In genomic region chr4:99300934-99301333, GRCh38 we compare ENCODE assay signal across 9 cellular contexts. TPM values are rescaled to one million over a fixed set of nuclear protein-coding genes. Genes with fewer than 3 reads are reported as not detected.
DNase-seq lines count a peak whose midpoint lies in the region; ATAC-seq and TF ChIP-seq lines count a peak whose summit lies in the region.
"Had no signal": no experiment of that assay in that cellular context is flagged by ENCODE, and none has a peak within 500 bp of the region (broad histone marks: within the 10 kb centered on the region; RNA-seq: fewer than 3 reads in every experiment).

No MANE protein-coding gene starts in this region.

- in situ Hi-C loops in mammary epithelial cell (cut with MboI; ENCODE audit: low sequenced_read_pairs in 2 of 2): no loop called here

- H3K27me3 ChIP-seq in mammary epithelial cell (ENCODE audit: insufficient read depth, low read length) (no peaks in the 10 kb centered on the region), upper lobe of left lung (no peaks in the 10 kb centered on the region)

- 46% methylated on average over 4 of the region's 4 CpGs for WGBS in mammary epithelial cell (ENCODE audit: low coverage, missing lambda C conversion rate)
- 36 to 43% methylated on average over 4 of the region's 4 CpGs for WGBS in upper lobe of left lung, 2 donors

- H3K27ac ChIP-seq in mammary epithelial cell (ENCODE audit: insufficient read depth, low read depth, low read length) (no peak overlapping the region), upper lobe of left lung (no peak overlapping the region)

- no peaks in the 10 kb centered on the region for H3K79me2 ChIP-seq in mammary epithelial cell (ENCODE audit: insufficient read depth, low read length)

- H4K20me1 ChIP-seq in mammary epithelial cell (ENCODE audit: insufficient read depth, low read length): no peaks in the 10 kb centered on the region

- no peaks in the 10 kb centered on the region for H3K4me1 ChIP-seq in mammary epithelial cell (ENCODE audit: insufficient read depth, low read length)
- H3K4me1 ChIP-seq in upper lobe of left lung: peaks cover 0 to 4% (median 3%) of the 10 kb centered on the region in 4 donors

- intact Hi-C loops in mammary epithelial cell (cut with micrococcal nuclease): no loop called here

- BruUV-seq in mammary epithelial cell (replicated peaks; lab: Mats Ljungman, UMichigan): no TSS peak

- DNase-seq in NCI-H2029 (lab: John Stamatoyannopoulos, UW) (peak; percentile 3), NCI-H2029 treated with DMSO at 0.1 percent for 48 hours (lab: John Stamatoyannopoulos, UW) (no peak), mammary epithelial cell (peak; percentile 56), left kidney (ENCODE audit: low read depth, low spot score) (peak; percentile 82), upper lobe of left lung (peak in 1 of 2 donors; percentile 77), DMS153 treated with DMSO at 0.1 percent for 48 hours (lab: John Stamatoyannopoulos, UW; ENCODE audit: unreplicated experiment) (no peak), midbrain (lab: John Stamatoyannopoulos, UW) (no peak), UCSD-AML1 (lab: John Stamatoyannopoulos, UW; ENCODE audit: unreplicated experiment) (no peak)

- peak in 1 of 4 donors; percentile 14 for TF ChIP-seq EP300 in upper lobe of left lung (IDR thresholded peaks at IDR 0.05)

- H3K4me2 ChIP-seq in mammary epithelial cell (ENCODE audit: insufficient read depth, low read depth, low read length): no peak overlapping the region

- H3K9me3 ChIP-seq in mammary epithelial cell (replicated peaks; ENCODE audit: insufficient read depth, low read length) (no peaks in the 10 kb centered on the region), upper lobe of left lung (no peaks in the 10 kb centered on the region)

- dilution Hi-C loops in mammary epithelial cell (cut with HindIII; ENCODE audit: low sequenced_read_pairs): no loop called here

- peak; percentile 63 to 91 for ATAC-seq in upper lobe of left lung (ENCODE audit: low FRiP score in 2 of 2)

- no peak for TF ChIP-seq CTCF in mammary epithelial cell (conservative IDR thresholded peaks at IDR 0.05 in 1 of 2, IDR thresholded peaks at IDR 0.05 in 1 of 2; ENCODE audit: extremely low read depth in 1 of 2, insufficient read depth in 1 of 2, low read depth in 1 of 2, low read length in 2 of 2)
- no peak for TF ChIP-seq CTCF in upper lobe of left lung (IDR thresholded peaks at IDR 0.05)

- no peak overlapping the region for H3K9ac ChIP-seq in mammary epithelial cell (ENCODE audit: insufficient read depth, low read length)

- H3K4me3 ChIP-seq in mammary epithelial cell (replicated peaks in 1 of 3; ENCODE audit: insufficient read depth in 1 of 3, low read depth in 2 of 3, low read length in 3 of 3) (no peak overlapping the region), upper lobe of left lung (no peak overlapping the region)

- no peak overlapping the region for H2AFZ ChIP-seq in mammary epithelial cell (ENCODE audit: low read depth, low read length)

- H3K36me3 ChIP-seq in mammary epithelial cell (ENCODE audit: insufficient read depth, low read length): no peaks in the 10 kb centered on the region
- no peaks in the 10 kb centered on the region for H3K36me3 ChIP-seq in upper lobe of left lung

- no peak for TF ChIP-seq POLR2A in upper lobe of left lung (IDR thresholded peaks at IDR 0.05)

- CTCF ChIA-PET in mammary epithelial cell (lab: Charles Lee; ENCODE audit: low non-redundant PET): no interaction called here

RNA-seq across cellular contexts. Expression of gene ADH1A, which starts 10.1 kb away (rescaled TPM):
- total RNA-seq in mammary epithelial cell (not detected), upper lobe of left lung (1 to 10 TPM in 2 of 6 donors, not detected in 4; 1.9 to 3.4 TPM)
- not detected for polyA plus RNA-seq in mammary epithelial cell
- polyA minus RNA-seq in mammary epithelial cell: not detected
- total RNA-seq: activated CD8-positive, alpha-beta memory T cell treated with anti-CD3 and anti-CD28 coated beads for 36 hours had no signal

RNA-seq across cellular contexts. Expression of gene ADH1B, which starts 20.3 kb away (rescaled TPM):
- total RNA-seq in mammary epithelial cell (under 1 TPM in 1 of 2 donors, not detected in 1; under 0.01 TPM), upper lobe of left lung (100 to 1,000 TPM; 126 to 887 (median 394) TPM)
- not detected for polyA plus RNA-seq in mammary epithelial cell
- polyA minus RNA-seq in mammary epithelial cell: not detected
- total RNA-seq: activated CD8-positive, alpha-beta memory T cell treated with anti-CD3 and anti-CD28 coated beads for 36 hours had no signal

RNA-seq across cellular contexts. Expression of gene ADH1C, which starts 51.6 kb away (rescaled TPM):
- not detected for total RNA-seq in mammary epithelial cell
- polyA plus RNA-seq in mammary epithelial cell: not detected
- not detected for polyA minus RNA-seq in mammary epithelial cell
- 10 to 100 TPM in 2 of 6 donors, 1 to 10 TPM in 4; 2.0 to 57.7 (median 7.6) TPM for total RNA-seq in upper lobe of left lung
- total RNA-seq: activated CD8-positive, alpha-beta memory T cell treated with anti-CD3 and anti-CD28 coated beads for 36 hours had no signal

Comparison
In these comparisons a context has a peak if more than half of its experiments do, and no peak if none do; other contexts are left out.
1. DNase-seq: peak in NCI-H2029 (single experiment), mammary epithelial cell (single experiment) and left kidney (single experiment); none in NCI-H2029 treated with DMSO at 0.1 percent for 48 hours (single experiment), DMS153 treated with DMSO at 0.1 percent for 48 hours (single experiment), midbrain (single experiment) and UCSD-AML1 (single experiment).
2. RNA of gene ADH1B, which starts 20.3 kb away (total RNA-seq): 126 to 887 TPM in upper lobe of left lung; under 0.01 TPM in mammary epithelial cell; every median in the first group is over 100 times any median in the second.